25 cellular contexts compared by ENCODE assay signal in genomic region chr5:77849308-77849900, GRCh38.
"Had no signal": no experiment of that assay in that cellular context is flagged by ENCODE, and none has a peak within 500 bp of the region (broad histone marks: within the 10 kb centered on the region; RNA-seq: fewer than 3 reads in every experiment).

No MANE protein-coding gene starts in this region.

- H3K36me3 ChIP-seq: esophagus squamous epithelium, transverse colon, uterus had no signal

- H3K9me3 ChIP-seq: esophagus squamous epithelium, mucosa of descending colon, testis, transverse colon, uterus had no signal

- H3K27me3 ChIP-seq: testis had no signal

- H3K27ac ChIP-seq: esophagus squamous epithelium, testis, transverse colon, uterus, VCaP had no signal

- H3K4me3 Mint-ChIP-seq: activated CD4-positive, alpha-beta memory T cell treated with anti-CD3 and anti-CD28 coated beads for 36 hours; activated CD4-positive, alpha-beta T cell treated with anti-CD3 and anti-CD28 coated beads, Interleukin-2, amount 10 ng/mL, durations not matched to agents 24 days and 14 days; effector memory CD8-positive, alpha-beta T cell had no signal

- H3K4me1 ChIP-seq: uterus had no signal

- H3K9me3 Mint-ChIP-seq: activated CD4-positive, alpha-beta memory T cell treated with anti-CD3 and anti-CD28 coated beads for 36 hours; activated CD4-positive, alpha-beta T cell treated with anti-CD3 and anti-CD28 coated beads, Interleukin-2, amount 10 ng/mL, durations not matched to agents 24 days and 14 days; effector memory CD8-positive, alpha-beta T cell had no signal

- H3K36me3 Mint-ChIP-seq: activated CD4-positive, alpha-beta memory T cell treated with anti-CD3 and anti-CD28 coated beads for 36 hours had no signal

- H3K27ac Mint-ChIP-seq: activated CD4-positive, alpha-beta memory T cell treated with anti-CD3 and anti-CD28 coated beads for 36 hours; activated CD4-positive, alpha-beta T cell treated with anti-CD3 and anti-CD28 coated beads, Interleukin-2, amount 10 ng/mL, durations not matched to agents 24 days and 14 days; effector memory CD8-positive, alpha-beta T cell had no signal

- ATAC-seq: effector memory CD8-positive, alpha-beta T cell; left ventricle myocardium superior; mucosa of descending colon; right cardiac atrium; stimulated activated naive CD8-positive, alpha-beta T cell treated with anti-CD3 and anti-CD28 coated beads, Interleukin-15, Interleukin-2, amounts not matched to agents 100 U/mL and 50 U/mL, for 24 hours had no signal

- DNase-seq: activated CD4-positive, alpha-beta memory T cell treated with anti-CD3 and anti-CD28 coated beads for 36 hours; activated CD4-positive, alpha-beta T cell treated with anti-CD3 and anti-CD28 coated beads, Interleukin-2, amount 10 ng/mL, durations not matched to agents 24 days and 14 days; activated CD4-positive, CD25-positive, alpha-beta regulatory T cell treated with anti-CD3 and anti-CD28 coated beads, Interleukin-2, amount 50 U/mL, for 72 hours; activated CD8-positive, alpha-beta memory T cell treated with anti-CD3 and anti-CD28 coated beads, Interleukin-2, amount 50 U/mL, for 4 hours; activated gamma-delta T cell treated with Interleukin-2 at 50 U/mL for 16 hours; activated naive CD4-positive, alpha-beta T cell treated with anti-CD3 and anti-CD28 coated beads, Interleukin-2, amount 50 U/mL, for 16 hours; activated T-cell treated with anti-CD3 and anti-CD28 coated beads, Interleukin-2, amount 50 U/mL, for 1 hour; amniotic stem cell; caudate nucleus; cortex of kidney; effector memory CD8-positive, alpha-beta T cell; esophagus squamous epithelium; foreskin melanocyte; islet precursor cell; left ventricle myocardium superior; mucosa of descending colon; posterior cingulate gyrus; right cardiac atrium; stimulated activated CD4-positive, alpha-beta T cell treated with anti-CD3 and anti-CD28 coated beads, Interleukin-4, amount 100 ng/mL, for 1 hour; stimulated activated naive CD8-positive, alpha-beta T cell treated with anti-CD3 and anti-CD28 coated beads, Interleukin-15, Interleukin-2, amounts not matched to agents 100 U/mL and 50 U/mL, for 24 hours; T-helper 9 cell; testis; transverse colon; uterus had no signal

- H3K4me3 ChIP-seq: esophagus squamous epithelium, mucosa of descending colon, testis, transverse colon, uterus had no signal
